In the genomic region with DNA sequence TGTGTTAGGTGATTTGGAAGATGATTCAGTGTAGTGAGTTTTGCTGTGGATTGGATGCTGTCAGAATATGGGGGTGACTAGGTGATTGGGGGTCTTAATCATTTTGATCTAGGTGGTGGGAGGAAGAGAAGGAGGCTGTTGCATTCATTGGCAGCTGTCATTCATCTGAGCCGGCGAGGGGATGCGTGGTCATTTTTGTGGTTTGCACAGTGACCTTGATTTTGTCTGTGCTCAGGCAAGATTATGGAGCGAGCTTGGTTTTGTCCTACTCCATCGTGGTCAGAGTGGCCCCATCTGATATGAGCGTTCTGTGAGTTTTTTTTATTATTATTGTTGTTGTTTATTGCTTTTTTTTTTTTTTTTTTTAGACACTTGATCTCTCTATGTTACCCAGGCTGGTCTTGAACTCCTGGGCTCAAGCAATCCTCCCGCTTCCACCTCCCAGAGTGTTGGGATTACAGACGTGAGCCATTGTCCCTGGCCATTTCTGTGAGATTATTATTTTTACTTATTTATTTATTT, we compare ENCODE assay signal across 10 cellular contexts.
"Had no signal": no experiment of that assay in that cellular context is flagged by ENCODE, and none has a peak within 500 bp of the region (broad histone marks: within the 10 kb centered on the region; RNA-seq: fewer than 3 reads in every experiment).

No MANE protein-coding gene starts in this region.

- FAIRE-seq: H1, H54, HTR-8/SVneo had no signal

- H3K4me2 ChIP-seq: GM23338, KMS-11 had no signal

- H3K27ac ChIP-seq: KMS-11 had no signal

- H3K4me3 ChIP-seq: GM23338 had no signal

- DNase-seq: H9, HCEC 1CT, HFFc6, IMR-90, KBM-7 had no signal

- H3K9ac ChIP-seq: KMS-11 had no signal

- ATAC-seq: GM23338 had no signal
